ENCODE assay signal across 1 cellular context in the genomic region with DNA sequence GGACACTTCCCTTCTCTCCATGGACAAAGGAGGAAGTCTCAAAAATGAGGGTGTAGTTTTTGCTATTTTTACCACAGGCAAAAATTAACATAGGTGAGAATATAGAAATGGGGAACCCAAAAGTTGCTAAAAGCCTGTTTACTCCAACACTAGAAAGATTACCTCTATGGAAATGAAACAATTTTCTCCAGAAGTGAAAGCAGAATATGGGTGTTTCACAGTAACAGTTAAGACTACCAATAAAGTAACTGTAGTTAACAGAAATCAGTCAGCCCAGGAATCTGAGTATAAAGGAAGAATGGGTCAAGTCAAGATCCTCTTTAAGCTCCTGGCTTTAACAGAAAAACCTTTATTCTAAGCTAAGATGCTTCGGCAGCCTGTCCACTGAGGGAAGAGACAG.
TF ChIP-seq lines count a peak whose summit lies in the region.

No MANE protein-coding gene starts in this region.

TF ChIP-seq in GM23338, 12 proteins besides CTCF, POLR2A, EP300 and RAD21 (continued from another document):
- TF ChIP-seq, protein P1, sequence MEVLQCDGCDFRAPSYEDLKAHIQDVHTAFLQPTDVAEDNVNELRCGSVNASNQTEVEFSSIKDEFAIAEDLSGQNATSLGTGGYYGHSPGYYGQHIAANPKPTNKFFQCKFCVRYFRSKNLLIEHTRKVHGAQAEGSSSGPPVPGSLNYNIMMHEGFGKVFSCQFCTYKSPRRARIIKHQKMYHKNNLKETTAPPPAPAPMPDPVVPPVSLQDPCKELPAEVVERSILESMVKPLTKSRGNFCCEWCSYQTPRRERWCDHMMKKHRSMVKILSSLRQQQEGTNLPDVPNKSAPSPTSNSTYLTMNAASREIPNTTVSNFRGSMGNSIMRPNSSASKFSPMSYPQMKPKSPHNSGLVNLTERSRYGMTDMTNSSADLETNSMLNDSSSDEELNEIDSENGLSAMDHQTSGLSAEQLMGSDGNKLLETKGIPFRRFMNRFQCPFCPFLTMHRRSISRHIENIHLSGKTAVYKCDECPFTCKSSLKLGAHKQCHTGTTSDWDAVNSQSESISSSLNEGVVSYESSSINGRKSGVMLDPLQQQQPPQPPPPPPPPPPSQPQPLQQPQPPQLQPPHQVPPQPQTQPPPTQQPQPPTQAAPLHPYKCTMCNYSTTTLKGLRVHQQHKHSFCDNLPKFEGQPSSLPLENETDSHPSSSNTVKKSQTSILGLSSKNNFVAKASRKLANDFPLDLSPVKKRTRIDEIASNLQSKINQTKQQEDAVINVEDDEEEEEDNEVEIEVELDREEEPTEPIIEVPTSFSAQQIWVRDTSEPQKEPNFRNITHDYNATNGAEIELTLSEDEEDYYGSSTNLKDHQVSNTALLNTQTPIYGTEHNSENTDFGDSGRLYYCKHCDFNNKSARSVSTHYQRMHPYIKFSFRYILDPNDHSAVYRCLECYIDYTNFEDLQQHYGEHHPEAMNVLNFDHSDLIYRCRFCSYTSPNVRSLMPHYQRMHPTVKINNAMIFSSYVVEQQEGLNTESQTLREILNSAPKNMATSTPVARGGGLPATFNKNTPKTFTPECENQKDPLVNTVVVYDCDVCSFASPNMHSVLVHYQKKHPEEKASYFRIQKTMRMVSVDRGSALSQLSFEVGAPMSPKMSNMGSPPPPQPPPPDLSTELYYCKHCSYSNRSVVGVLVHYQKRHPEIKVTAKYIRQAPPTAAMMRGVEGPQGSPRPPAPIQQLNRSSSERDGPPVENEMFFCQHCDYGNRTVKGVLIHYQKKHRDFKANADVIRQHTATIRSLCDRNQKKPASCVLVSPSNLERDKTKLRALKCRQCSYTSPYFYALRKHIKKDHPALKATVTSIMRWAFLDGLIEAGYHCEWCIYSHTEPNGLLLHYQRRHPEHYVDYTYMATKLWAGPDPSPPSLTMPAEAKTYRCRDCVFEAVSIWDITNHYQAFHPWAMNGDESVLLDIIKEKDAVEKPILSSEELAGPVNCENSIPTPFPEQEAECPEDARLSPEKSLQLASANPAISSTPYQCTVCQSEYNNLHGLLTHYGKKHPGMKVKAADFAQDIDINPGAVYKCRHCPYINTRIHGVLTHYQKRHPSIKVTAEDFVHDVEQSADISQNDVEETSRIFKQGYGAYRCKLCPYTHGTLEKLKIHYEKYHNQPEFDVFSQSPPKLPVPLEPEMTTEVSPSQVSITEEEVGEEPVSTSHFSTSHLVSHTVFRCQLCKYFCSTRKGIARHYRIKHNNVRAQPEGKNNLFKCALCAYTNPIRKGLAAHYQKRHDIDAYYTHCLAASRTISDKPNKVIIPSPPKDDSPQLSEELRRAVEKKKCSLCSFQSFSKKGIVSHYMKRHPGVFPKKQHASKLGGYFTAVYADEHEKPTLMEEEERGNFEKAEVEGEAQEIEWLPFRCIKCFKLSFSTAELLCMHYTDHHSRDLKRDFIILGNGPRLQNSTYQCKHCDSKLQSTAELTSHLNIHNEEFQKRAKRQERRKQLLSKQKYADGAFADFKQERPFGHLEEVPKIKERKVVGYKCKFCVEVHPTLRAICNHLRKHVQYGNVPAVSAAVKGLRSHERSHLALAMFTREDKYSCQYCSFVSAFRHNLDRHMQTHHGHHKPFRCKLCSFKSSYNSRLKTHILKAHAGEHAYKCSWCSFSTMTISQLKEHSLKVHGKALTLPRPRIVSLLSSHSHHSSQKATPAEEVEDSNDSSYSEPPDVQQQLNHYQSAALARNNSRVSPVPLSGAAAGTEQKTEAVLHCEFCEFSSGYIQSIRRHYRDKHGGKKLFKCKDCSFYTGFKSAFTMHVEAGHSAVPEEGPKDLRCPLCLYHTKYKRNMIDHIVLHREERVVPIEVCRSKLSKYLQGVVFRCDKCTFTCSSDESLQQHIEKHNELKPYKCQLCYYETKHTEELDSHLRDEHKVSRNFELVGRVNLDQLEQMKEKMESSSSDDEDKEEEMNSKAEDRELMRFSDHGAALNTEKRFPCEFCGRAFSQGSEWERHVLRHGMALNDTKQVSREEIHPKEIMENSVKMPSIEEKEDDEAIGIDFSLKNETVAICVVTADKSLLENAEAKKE (CRISPR knock-in tag; IDR thresholded peaks at IDR 0.05) = no peak
- TF ChIP-seq CREB1 (CRISPR knock-in tag; IDR thresholded peaks at IDR 0.05; ENCODE audit: low read depth) = no peak
- no peak for TF ChIP-seq ZNF331 (CRISPR knock-in tag; IDR thresholded peaks at IDR 0.05; ENCODE audit: low read depth)
- no peak for TF ChIP-seq EZH2 (IDR thresholded peaks at IDR 0.05; ENCODE audit: low read depth, unreplicated experiment)
- TF ChIP-seq POLR2AphosphoS5 (IDR thresholded peaks at IDR 0.05; ENCODE audit: low read depth) = no peak
TF ChIP-seq in GM23338: peak in this region for 0.
